8 cellular contexts compared by ENCODE assay signal in genomic region chr3:176939022-176939817, GRCh38.
DNase-seq lines count a peak whose midpoint lies in the region; ATAC-seq and TF ChIP-seq lines count a peak whose summit lies in the region.

No MANE protein-coding gene starts in this region.

- no peak overlapping the region for H2AFZ ChIP-seq in SK-N-SH (ENCODE audit: low read depth)

- no peak overlapping the region for H3K9ac ChIP-seq in SK-N-SH

- no peaks in the 10 kb centered on the region for H3K27me3 ChIP-seq in SK-N-SH (ENCODE audit: insufficient read depth)

- no peaks in the 10 kb centered on the region for H3K79me2 ChIP-seq in SK-N-SH (ENCODE audit: insufficient read depth)

- no peaks in the 10 kb centered on the region for H3K9me2 ChIP-seq in SK-N-SH

- H3K4me2 ChIP-seq in SK-N-SH, result no peak overlapping the region

- POLR2A ChIA-PET in SK-N-SH (lab: Yijun Ruan, JAX), result no interaction called here

- H4K20me1 ChIP-seq in SK-N-SH (ENCODE audit: insufficient read depth), result no peaks in the 10 kb centered on the region

- WGBS in SK-N-SH (ENCODE audit: low lambda C conversion rate), result 49% methylated on average over 10 of the region's 10 CpGs

- no peak for TF ChIP-seq POLR2A in GM18505 (IDR thresholded peaks at IDR 0.05; ENCODE audit: borderline replicate concordance, extremely low read depth, insufficient read depth, insufficient read length)

- ATAC-seq in GM18505 (IDR thresholded peaks at IDR 0.05; ENCODE audit: unreplicated experiment) (peak; percentile 97), HG02840 (IDR thresholded peaks at IDR 0.05; ENCODE audit: low FRiP score, unreplicated experiment) (peak; percentile 81)
- ATAC-seq in stimulated activated naive CD8-positive, alpha-beta T cell treated with anti-CD3 and anti-CD28 coated beads, Interleukin-15, Interleukin-2, amounts not matched to agents 100 U/mL and 50 U/mL, for 24 hours, result peak; percentile 65

- TF ChIP-seq EP300 in SK-N-SH (IDR thresholded peaks at IDR 0.05; ENCODE audit: borderline replicate concordance in 1 of 2, low read depth in 1 of 2, low read length in 1 of 2), result no peak

- H3K4me1 ChIP-seq in SK-N-SH (ENCODE audit: control insufficient read depth in 1 of 2, insufficient read depth in 2 of 2, low read depth in 1 of 2, low read length in 1 of 2), result peaks cover 0 to 2% of the 10 kb centered on the region in 2 experiments; a peak in 2 of 4 replicates

- peak; percentile 88 for TF ChIP-seq CTCF in SK-N-SH (IDR thresholded peaks at IDR 0.05)

- peak; percentile 94 for TF ChIP-seq RAD21 in SK-N-SH (IDR thresholded peaks at IDR 0.05; ENCODE audit: low read length)

- no peak overlapping the region for H3K4me3 ChIP-seq in SK-N-SH (ENCODE audit: low read depth in 2 of 2, low read length in 1 of 2)

- no peaks in the 10 kb centered on the region for H3F3A ChIP-seq in SK-N-SH (replicated peaks; ENCODE audit: insufficient read depth)

- CTCF ChIA-PET in SK-N-SH (lab: Yijun Ruan, JAX), result interaction anchor here (0.6 to 2.8 kb wide), 17 partner anchors 9 to 1446 kb away, joined by 3 to 29 read pairs (median 3); no protein-coding TSS in a partner anchor

- DNase-seq in Ammon's horn (ENCODE audit: low spot score) (peak; percentile 90), NCI-H1105 treated with DMSO at 0.1 percent for 48 hours (lab: John Stamatoyannopoulos, UW) (peak; percentile 94), SK-N-SH (peak; percentile 68), kidney tubule cell (ENCODE audit: low spot score) (peak; percentile 76)
- peak; percentile 25 for DNase-seq in central memory CD4-positive, alpha-beta T cell
- DNase-seq in stimulated activated naive CD8-positive, alpha-beta T cell treated with anti-CD3 and anti-CD28 coated beads, Interleukin-15, Interleukin-2, amounts not matched to agents 100 U/mL and 50 U/mL, for 24 hours, result peak; percentile 21

- H3K9me3 ChIP-seq in SK-N-SH, result no peaks in the 10 kb centered on the region

- H3K27ac ChIP-seq in SK-N-SH (ENCODE audit: low read depth in 2 of 2, low read length in 1 of 2), result no peak overlapping the region

- no peaks in the 10 kb centered on the region for H3K36me3 ChIP-seq in SK-N-SH (replicated peaks in 1 of 2; ENCODE audit: control insufficient read depth in 1 of 2, insufficient read depth in 2 of 2, low read length in 1 of 2)

TF ChIP-seq in SK-N-SH, 30 proteins besides CTCF, POLR2A, EP300 and RAD21:
- TF ChIP-seq EZH2phosphoT487 (IDR thresholded peaks at IDR 0.05; ENCODE audit: borderline replicate concordance, low read depth) (no peak), TCF12 (IDR thresholded peaks at IDR 0.05) (no peak), SMC3 (IDR thresholded peaks at IDR 0.05; ENCODE audit: low read depth, low read length) (peak; percentile 79), FOSL2 (IDR thresholded peaks at IDR 0.05; ENCODE audit: borderline replicate concordance, low read depth) (no peak), NFIC (IDR thresholded peaks at IDR 0.05; ENCODE audit: borderline replicate concordance) (0 out of 2 replicates have a peak, but pooled peaks have one; percentile 24), PBX3 (IDR thresholded peaks at IDR 0.05) (no peak), RFX5 (IDR thresholded peaks at IDR 0.05; ENCODE audit: low read length) (no peak), GABPA (IDR thresholded peaks at IDR 0.05; ENCODE audit: low read depth) (no peak), RCOR1 (IDR thresholded peaks at IDR 0.05; ENCODE audit: low read length) (no peak), NRF1 (IDR thresholded peaks at IDR 0.05; ENCODE audit: low read depth, low read length) (no peak)
- TF ChIP-seq, protein P1, sequence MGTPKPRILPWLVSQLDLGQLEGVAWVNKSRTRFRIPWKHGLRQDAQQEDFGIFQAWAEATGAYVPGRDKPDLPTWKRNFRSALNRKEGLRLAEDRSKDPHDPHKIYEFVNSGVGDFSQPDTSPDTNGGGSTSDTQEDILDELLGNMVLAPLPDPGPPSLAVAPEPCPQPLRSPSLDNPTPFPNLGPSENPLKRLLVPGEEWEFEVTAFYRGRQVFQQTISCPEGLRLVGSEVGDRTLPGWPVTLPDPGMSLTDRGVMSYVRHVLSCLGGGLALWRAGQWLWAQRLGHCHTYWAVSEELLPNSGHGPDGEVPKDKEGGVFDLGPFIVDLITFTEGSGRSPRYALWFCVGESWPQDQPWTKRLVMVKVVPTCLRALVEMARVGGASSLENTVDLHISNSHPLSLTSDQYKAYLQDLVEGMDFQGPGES (IDR thresholded peaks at IDR 0.05; ENCODE audit: low read depth, low read length), result no peak

Comparison
In these comparisons a context has a peak if more than half of its experiments do, and no peak if none do; other contexts are left out.
1. DNase-seq: peak in every context shown above with its lines; median percentile 94 in NCI-H1105 treated with DMSO at 0.1 percent for 48 hours; 90 in Ammon's horn; 76 in kidney tubule cell; 68 in SK-N-SH; 25 in central memory CD4-positive, alpha-beta T cell; 21 in stimulated activated naive CD8-positive, alpha-beta T cell treated with anti-CD3 and anti-CD28 coated beads, Interleukin-15, Interleukin-2, amounts not matched to agents 100 U/mL and 50 U/mL, for 24 hours.